Comparison of ENCODE assay signal across 18 cellular contexts in the genomic region with DNA sequence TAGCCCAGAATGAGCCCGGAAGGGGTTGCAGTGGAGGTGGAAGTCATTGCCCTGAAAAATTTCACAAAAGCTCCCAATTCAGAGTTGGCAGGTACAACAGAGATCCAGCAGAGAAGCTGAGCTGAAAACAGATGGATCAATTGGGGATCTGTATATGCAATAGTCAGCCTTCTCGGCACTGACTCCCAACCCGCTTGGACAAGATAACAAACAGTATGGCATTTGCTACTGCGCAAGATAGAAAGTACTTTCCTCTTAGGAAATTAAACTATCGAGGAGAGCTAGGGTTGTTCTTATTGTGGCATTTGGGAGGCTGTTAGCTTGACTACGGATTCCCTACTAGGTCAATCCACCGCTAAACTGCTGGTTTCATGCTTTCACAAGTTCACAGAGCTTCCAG.
"Had no signal": no experiment of that assay in that cellular context is flagged by ENCODE, and none has a peak within 500 bp of the region (broad histone marks: within the 10 kb centered on the region; RNA-seq: fewer than 3 reads in every experiment).

No MANE protein-coding gene starts in this region.

- H3K9me3 ChIP-seq: esophagus muscularis mucosa, gastroesophageal sphincter, lower lobe of right lung, mucosa of descending colon had no signal

- H3K27ac Mint-ChIP-seq: mesothelial cell of epicardium, naive B cell had no signal

- H3K27ac ChIP-seq: coronary artery, dorsolateral prefrontal cortex, esophagus muscularis mucosa, foreskin keratinocyte, gastroesophageal sphincter, heart left ventricle, left lung, lower lobe of right lung had no signal

- DNase-seq: dermis blood vessel endothelial cell; dorsolateral prefrontal cortex; effector CD4-positive, alpha-beta T cell; effector memory CD4-positive, alpha-beta T cell; foreskin keratinocyte; heart left ventricle; hippocampal formation; left cardiac atrium; left lung; left ventricle myocardium superior; lower lobe of right lung; mesenchymal stem cell; mucosa of descending colon; naive B cell had no signal

- H3K36me3 ChIP-seq: esophagus muscularis mucosa, gastroesophageal sphincter, heart left ventricle, left lung, lower lobe of right lung had no signal

- H3K4me3 ChIP-seq: coronary artery, dorsolateral prefrontal cortex, esophagus muscularis mucosa, gastroesophageal sphincter, heart left ventricle, left lung, lower lobe of right lung, mucosa of descending colon had no signal

- H3K4me3 Mint-ChIP-seq: mesothelial cell of epicardium had no signal

- H3K4me1 Mint-ChIP-seq: mesothelial cell of epicardium, naive B cell had no signal

- H3K27me3 ChIP-seq: gastroesophageal sphincter had no signal

- H3K36me3 Mint-ChIP-seq: mesothelial cell of epicardium had no signal

- H3K4me1 ChIP-seq: esophagus muscularis mucosa, foreskin keratinocyte, gastroesophageal sphincter, left lung, lower lobe of right lung had no signal
